24 cellular contexts compared by ENCODE assay signal in genomic region chr3:18729671-18730070, GRCh38.
"Had no signal": no experiment of that assay in that cellular context is flagged by ENCODE, and none has a peak within 500 bp of the region (broad histone marks: within the 10 kb centered on the region; RNA-seq: fewer than 3 reads in every experiment).

No MANE protein-coding gene starts in this region.

- H3K27me3 ChIP-seq: ascending aorta, brain microvascular endothelial cell, gastroesophageal sphincter, right lobe of liver, stomach, suprapubic skin, tibial nerve had no signal

- H3K36me3 ChIP-seq: ascending aorta, brain microvascular endothelial cell, gastroesophageal sphincter, right lobe of liver, stomach, suprapubic skin, tibial nerve had no signal

- ATAC-seq: esophagus mucosa; gastroesophageal sphincter; left cardiac atrium; right lobe of liver; stimulated activated memory B cell treated with anti-CD40 and anti-IgM and Interleukin-4, amounts not matched to agents 10 μg/mL and 1 μg/mL and 100 μg/mL, for 72 hours had no signal

- H3K4me3 ChIP-seq: ascending aorta, gastroesophageal sphincter, right lobe of liver, skin epidermis, stomach, suprapubic skin, tibial nerve had no signal

- DNase-seq: activated CD4-positive, alpha-beta T cell treated with anti-CD3 and anti-CD28 coated beads for 4 hours; activated CD4-positive, alpha-beta T cell treated with anti-CD3 and anti-CD28 coated beads, Interleukin-2, amount 50 U/mL, for 48 hours; activated CD4-positive, CD25-positive, alpha-beta regulatory T cell; activated gamma-delta T cell; activated naive CD4-positive, alpha-beta T cell treated with anti-CD3 and anti-CD28 coated beads, Interleukin-2, amount 50 U/mL, for 16 hours; brain microvascular endothelial cell; central memory CD4-positive, alpha-beta T cell; dermis blood vessel endothelial cell; effector CD8-positive, alpha-beta T cell; head of caudate nucleus; hypothalamus; left cardiac atrium; posterior cingulate gyrus; right lobe of liver; stimulated activated CD4-positive, alpha-beta T cell treated with anti-CD3 and anti-CD28 coated beads, Interleukin-2, amount 100 ng/mL, for 24 hours; stomach; T-helper 9 cell had no signal

- H3K27ac ChIP-seq: ascending aorta, brain microvascular endothelial cell, gastroesophageal sphincter, right lobe of liver, skin epidermis, stomach, suprapubic skin, tibial nerve had no signal

- H3K4me1 ChIP-seq: ascending aorta, gastroesophageal sphincter, right lobe of liver, stomach had no signal
